15 cellular contexts compared by ENCODE assay signal in genomic region chr4:26071688-26072087, GRCh38.
"Had no signal": no experiment of that assay in that cellular context is flagged by ENCODE, and none has a peak within 500 bp of the region (broad histone marks: within the 10 kb centered on the region; RNA-seq: fewer than 3 reads in every experiment).

No MANE protein-coding gene starts in this region.

- ATAC-seq: activated naive CD4-positive, alpha-beta T cell treated with anti-CD3 and anti-CD28 coated beads, Interleukin-2, amount 50 U/mL, for 72 hours; esophagus mucosa; left ventricle myocardium superior; stimulated activated naive CD8-positive, alpha-beta T cell treated with anti-CD3 and anti-CD28 coated beads, Interleukin-15, amount 100 ng/mL, for 72 hours; upper lobe of right lung had no signal

- FAIRE-seq: endometrium had no signal

- H3K9me3 Mint-ChIP-seq: neural crest cell had no signal

- DNase-seq: activated CD4-positive, CD25-positive, alpha-beta regulatory T cell; hippocampal formation; left ventricle myocardium superior; ovary; stimulated activated CD4-positive, alpha-beta T cell treated with anti-CD3 and anti-CD28 coated beads, Interleukin-12 subunit alpha, Interleukin-12 subunit beta, amount 100 ng/mL, for 4 hours; stimulated activated CD4-positive, alpha-beta T cell treated with anti-CD3 and anti-CD28 coated beads, Interleukin-2, amount 100 ng/mL, for 48 hours; stimulated activated CD8-positive, alpha-beta memory T cell treated with anti-CD3 and anti-CD28 coated beads, Interleukin-4, amount 100 ng/mL, for 48 hours; stimulated activated naive CD8-positive, alpha-beta T cell treated with anti-CD3 and anti-CD28 coated beads, Interleukin-15, amount 100 ng/mL, for 72 hours; testis; upper lobe of right lung had no signal

- H3K27ac Mint-ChIP-seq: stimulated activated naive CD8-positive, alpha-beta T cell treated with anti-CD3 and anti-CD28 coated beads, Interleukin-15, amount 100 ng/mL, for 72 hours had no signal

- H3K27ac ChIP-seq: breast epithelium, ovary, testis, upper lobe of right lung had no signal

- H3K4me3 Mint-ChIP-seq: neural crest cell; stimulated activated naive CD8-positive, alpha-beta T cell treated with anti-CD3 and anti-CD28 coated beads, Interleukin-15, amount 100 ng/mL, for 72 hours had no signal

- H3K4me3 ChIP-seq: breast epithelium, ovary, testis, upper lobe of right lung had no signal
